In the genomic region with DNA sequence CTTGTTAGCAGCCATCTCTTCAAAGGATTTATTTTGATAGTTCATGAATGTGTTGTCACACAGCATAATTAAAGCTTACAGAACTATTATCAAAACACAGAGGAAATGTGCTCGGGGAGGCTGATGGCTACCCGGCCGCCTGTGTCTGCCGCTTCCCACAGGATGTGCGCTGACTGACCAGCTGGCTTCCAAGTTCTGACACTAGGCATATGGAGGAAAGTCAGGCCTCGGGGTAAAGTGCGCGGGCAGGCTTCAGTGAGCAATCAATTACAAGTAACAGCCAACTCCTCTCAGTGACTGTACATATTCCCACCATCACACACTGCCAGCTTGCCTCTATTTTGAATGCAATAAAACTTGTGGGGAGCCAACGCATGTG, we compare ENCODE assay signal across 10 cellular contexts.
A peak's percentile ranks its signal among the peaks of the same experiment; 100 is the strongest.
DNase-seq lines count a peak whose midpoint lies in the region; ATAC-seq and TF ChIP-seq lines count a peak whose summit lies in the region.
"Had no signal": no experiment of that assay in that cellular context is flagged by ENCODE, and none has a peak within 500 bp of the region (broad histone marks: within the 10 kb centered on the region; RNA-seq: fewer than 3 reads in every experiment).

No MANE protein-coding gene starts in this region.

- peak overlapping the region; percentile 8 to 41 for H3K27ac ChIP-seq in ascending aorta
- peak overlapping the region in 1 of 2 donors; percentile 62 for H3K27ac ChIP-seq in right atrium auricular region

- peak; percentile 59 for DNase-seq in GOT3 (lab: John Stamatoyannopoulos, UW)
- peak in 1 of 2 donors; percentile 73 for DNase-seq in ascending aorta (ENCODE audit: low spot score in 2 of 2)
- peak; percentile 77 for DNase-seq in right atrium auricular region (ENCODE audit: low spot score)
- peak; percentile 82 for DNase-seq in stromal cell of bone marrow (ENCODE audit: low read depth)
- DNase-seq in GM10266 (ENCODE audit: extremely low spot score), result no peak
- DNase-seq in NAMALWA (ENCODE audit: low spot score), result no peak
- DNase-seq in A172 (ENCODE audit: low spot score), result no peak
- DNase-seq: activated CD4-positive, alpha-beta T cell treated with anti-CD3 and anti-CD28 coated beads, Interleukin-2, amount 50 U/mL, for 4 hours; NCI-H2029 treated with DMSO at 0.1 percent for 48 hours had no signal

- no peak for TF ChIP-seq CTCF in ascending aorta (IDR thresholded peaks at IDR 0.05)
- no peak for TF ChIP-seq CTCF in right atrium auricular region (IDR thresholded peaks at IDR 0.05)
- no peak for TF ChIP-seq CTCF in GM10266 (IDR thresholded peaks at IDR 0.05; ENCODE audit: control insufficient read depth, insufficient read depth, low read depth, missing control alignments)

- intact Hi-C loops in ascending aorta (cut with DNase I), result loop anchor here (1.0 kb wide), 1 partner anchor 34 kb away; no protein-coding TSS in a partner anchor

- ATAC-seq in GM19035 (IDR thresholded peaks at IDR 0.05; ENCODE audit: unreplicated experiment), result no peak

- no peaks in the 10 kb centered on the region for H3K9me3 ChIP-seq in ascending aorta
- H3K9me3 ChIP-seq in right atrium auricular region, result no peaks in the 10 kb centered on the region

- no peaks in the 10 kb centered on the region for H3K36me3 ChIP-seq in ascending aorta
- no peaks in the 10 kb centered on the region for H3K36me3 ChIP-seq in right atrium auricular region

- H3K4me1 ChIP-seq in ascending aorta (peaks cover 0 to 14% of the 10 kb centered on the region in 2 donors), right atrium auricular region (peaks cover 0 to 21% of the 10 kb centered on the region in 2 donors)

- H3K27me3 ChIP-seq in ascending aorta, result no peaks in the 10 kb centered on the region
- H3K27me3 ChIP-seq in right atrium auricular region, result no peaks in the 10 kb centered on the region

- H3K4me3 ChIP-seq in ascending aorta (peak overlapping the region in 1 of 2 donors; percentile 22), right atrium auricular region (no peak overlapping the region)

Comparison
In these comparisons a context has a peak if more than half of its experiments do, and no peak if none do; other contexts are left out.
1. DNase-seq: peak in GOT3 (single experiment), right atrium auricular region (single experiment) and stromal cell of bone marrow (single experiment); none in GM10266 (single experiment), NAMALWA (single experiment) and A172 (single experiment).